Comparison of ENCODE assay signal across 1 cellular context in genomic region chr19:1258707-1259205, GRCh38.
TF ChIP-seq lines count a peak whose summit lies in the region.

No MANE protein-coding gene starts in this region.

TF ChIP-seq in HepG2, 621 proteins besides CTCF, POLR2A, EP300 and RAD21:
- peak; percentile 71 for TF ChIP-seq U2AF1 (optimal IDR thresholded peaks at IDR 0.05; ENCODE audit: low read depth, low read length)
- TF ChIP-seq, protein P1, sequence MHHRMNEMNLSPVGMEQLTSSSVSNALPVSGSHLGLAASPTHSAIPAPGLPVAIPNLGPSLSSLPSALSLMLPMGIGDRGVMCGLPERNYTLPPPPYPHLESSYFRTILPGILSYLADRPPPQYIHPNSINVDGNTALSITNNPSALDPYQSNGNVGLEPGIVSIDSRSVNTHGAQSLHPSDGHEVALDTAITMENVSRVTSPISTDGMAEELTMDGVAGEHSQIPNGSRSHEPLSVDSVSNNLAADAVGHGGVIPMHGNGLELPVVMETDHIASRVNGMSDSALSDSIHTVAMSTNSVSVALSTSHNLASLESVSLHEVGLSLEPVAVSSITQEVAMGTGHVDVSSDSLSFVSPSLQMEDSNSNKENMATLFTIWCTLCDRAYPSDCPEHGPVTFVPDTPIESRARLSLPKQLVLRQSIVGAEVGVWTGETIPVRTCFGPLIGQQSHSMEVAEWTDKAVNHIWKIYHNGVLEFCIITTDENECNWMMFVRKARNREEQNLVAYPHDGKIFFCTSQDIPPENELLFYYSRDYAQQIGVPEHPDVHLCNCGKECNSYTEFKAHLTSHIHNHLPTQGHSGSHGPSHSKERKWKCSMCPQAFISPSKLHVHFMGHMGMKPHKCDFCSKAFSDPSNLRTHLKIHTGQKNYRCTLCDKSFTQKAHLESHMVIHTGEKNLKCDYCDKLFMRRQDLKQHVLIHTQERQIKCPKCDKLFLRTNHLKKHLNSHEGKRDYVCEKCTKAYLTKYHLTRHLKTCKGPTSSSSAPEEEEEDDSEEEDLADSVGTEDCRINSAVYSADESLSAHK (CRISPR knock-in tag; IDR thresholded peaks at IDR 0.05; ENCODE audit: borderline replicate concordance) = no peak
TF ChIP-seq in HepG2: peak in this region for 1.
